ENCODE assay signal across 17 cellular contexts in genomic region chr5:96149546-96149945, GRCh38.
DNase-seq lines count a peak whose midpoint lies in the region; TF ChIP-seq lines count a peak whose summit lies in the region.
"Had no signal": no experiment of that assay in that cellular context is flagged by ENCODE, and none has a peak within 500 bp of the region (broad histone marks: within the 10 kb centered on the region; RNA-seq: fewer than 3 reads in every experiment).

No MANE protein-coding gene starts in this region.

- H3K27ac ChIP-seq in VCaP, result peak overlapping the region; percentile 12; the same call in 1 of the 2 replicates
- H3K27ac ChIP-seq in skin epidermis, result peak overlapping the region in 12 of 21 experiments; percentile 31 to 82 (median 71)
- H3K27ac ChIP-seq in endodermal cell (ENCODE audit: low read depth, low read length), result no peak overlapping the region
- H3K27ac ChIP-seq: ascending aorta, uterus had no signal

- no peak overlapping the region for H3K9ac ChIP-seq in endodermal cell (ENCODE audit: extremely low read depth, low read length, poor library complexity, severe bottlenecking)

- H3K27ac Mint-ChIP-seq in mesothelial cell of epicardium (no peak overlapping the region), endodermal cell (no peak overlapping the region)
- H3K27ac Mint-ChIP-seq: CD8-positive, alpha-beta T cell; memory B cell; stimulated activated naive CD8-positive, alpha-beta T cell treated with anti-CD3 and anti-CD28 coated beads, Interleukin-15, amount 100 ng/mL, for 72 hours had no signal

- WGBS in endodermal cell (ENCODE audit: insufficient coverage in 1 of 2, insufficient read length in 1 of 2), 2 experiments, result 93 to 100% methylated on average over 1 of the region's 1 CpG

- DNase-seq in H4 (ENCODE audit: low spot score) (peak; percentile 53), fibroblast of pulmonary artery (ENCODE audit: low read depth) (peak; percentile 17), mesothelial cell of epicardium (ENCODE audit: low spot score in 2 of 2, unreplicated experiment in 2 of 2) (no peak), activated T-cell treated with anti-CD3 and anti-CD28 coated beads for 4 hours (no peak), endodermal cell (no peak)
- DNase-seq: activated CD8-positive, alpha-beta memory T cell treated with anti-CD3 and anti-CD28 coated beads for 24 hours; activated gamma-delta T cell treated with Interleukin-2 at 50 U/mL for 16 hours; CD8-positive, alpha-beta T cell; KG1; NCI-H187; NCI-H526; stimulated activated naive CD8-positive, alpha-beta T cell treated with anti-CD3 and anti-CD28 coated beads, Interleukin-15, amount 100 ng/mL, for 72 hours; uterus had no signal

- no peaks in the 10 kb centered on the region for H3K27me3 ChIP-seq in endodermal cell (ENCODE audit: control insufficient read depth, insufficient read depth, low read length, poor library complexity, severe bottlenecking)
- H3K27me3 ChIP-seq: ascending aorta, uterus had no signal

- H3K4me3 Mint-ChIP-seq in mesothelial cell of epicardium (no peak overlapping the region), endodermal cell (no peak overlapping the region)
- H3K4me3 Mint-ChIP-seq: CD8-positive, alpha-beta T cell; memory B cell; stimulated activated naive CD8-positive, alpha-beta T cell treated with anti-CD3 and anti-CD28 coated beads, Interleukin-15, amount 100 ng/mL, for 72 hours had no signal

- H3K4me1 Mint-ChIP-seq in mesothelial cell of epicardium, result peaks cover 24% of the 10 kb centered on the region
- H3K4me1 Mint-ChIP-seq in endodermal cell, result peaks cover 23% of the 10 kb centered on the region
- H3K4me1 Mint-ChIP-seq: stimulated activated naive CD8-positive, alpha-beta T cell treated with anti-CD3 and anti-CD28 coated beads, Interleukin-15, amount 100 ng/mL, for 72 hours had no signal

- no peak for TF ChIP-seq CTCF in VCaP (conservative IDR thresholded peaks at IDR 0.05)
- no peak for TF ChIP-seq CTCF in fibroblast of pulmonary artery (IDR thresholded peaks at IDR 0.05; ENCODE audit: low read length, missing control alignments)
- TF ChIP-seq CTCF in mesothelial cell of epicardium (IDR thresholded peaks at IDR 0.05; ENCODE audit: unreplicated experiment), result no peak
- no peak for TF ChIP-seq CTCF in endodermal cell (conservative IDR thresholded peaks at IDR 0.05)

- H3K9me3 Mint-ChIP-seq in mesothelial cell of epicardium, result no peaks in the 10 kb centered on the region
- H3K9me3 Mint-ChIP-seq in endodermal cell, result no peaks in the 10 kb centered on the region
- H3K9me3 Mint-ChIP-seq: CD8-positive, alpha-beta T cell; memory B cell; stimulated activated naive CD8-positive, alpha-beta T cell treated with anti-CD3 and anti-CD28 coated beads, Interleukin-15, amount 100 ng/mL, for 72 hours had no signal

- no peaks in the 10 kb centered on the region for H3K36me3 ChIP-seq in endodermal cell (ENCODE audit: control insufficient read depth, insufficient read depth, low read length)
- H3K36me3 ChIP-seq: ascending aorta, uterus had no signal

- H3K9me3 ChIP-seq in endodermal cell (ENCODE audit: control insufficient read depth, low read length), result no peaks in the 10 kb centered on the region
- H3K9me3 ChIP-seq: ascending aorta, uterus had no signal

- H3K27me3 Mint-ChIP-seq in mesothelial cell of epicardium (ENCODE audit: low read depth) (no peaks in the 10 kb centered on the region), endodermal cell (ENCODE audit: insufficient read depth) (no peaks in the 10 kb centered on the region)
- H3K27me3 Mint-ChIP-seq: memory B cell had no signal

- peaks cover 22% of the 10 kb centered on the region for H3K4me1 ChIP-seq in endodermal cell (ENCODE audit: control insufficient read depth, insufficient read depth, low read length)
- H3K4me1 ChIP-seq: ascending aorta, uterus had no signal

- H3K4me3 ChIP-seq in fibroblast of pulmonary artery (replicated peaks; ENCODE audit: low read depth, low read length), result no peak overlapping the region
- no peak overlapping the region for H3K4me3 ChIP-seq in skin epidermis
- no peak overlapping the region for H3K4me3 ChIP-seq in endodermal cell (ENCODE audit: low read length)
- H3K4me3 ChIP-seq: ascending aorta, uterus had no signal

- H3K36me3 Mint-ChIP-seq in mesothelial cell of epicardium (no peaks in the 10 kb centered on the region), endodermal cell (ENCODE audit: low read depth) (no peaks in the 10 kb centered on the region)
- H3K36me3 Mint-ChIP-seq: CD8-positive, alpha-beta T cell had no signal

Comparison
In these comparisons a context has a peak if more than half of its experiments do, and no peak if none do; other contexts are left out.
1. DNase-seq: peak in H4 (single experiment) and fibroblast of pulmonary artery (single experiment); none in mesothelial cell of epicardium (0 of 2), activated T-cell treated with anti-CD3 and anti-CD28 coated beads for 4 hours (single experiment) and endodermal cell (single experiment).